In the genomic region with DNA sequence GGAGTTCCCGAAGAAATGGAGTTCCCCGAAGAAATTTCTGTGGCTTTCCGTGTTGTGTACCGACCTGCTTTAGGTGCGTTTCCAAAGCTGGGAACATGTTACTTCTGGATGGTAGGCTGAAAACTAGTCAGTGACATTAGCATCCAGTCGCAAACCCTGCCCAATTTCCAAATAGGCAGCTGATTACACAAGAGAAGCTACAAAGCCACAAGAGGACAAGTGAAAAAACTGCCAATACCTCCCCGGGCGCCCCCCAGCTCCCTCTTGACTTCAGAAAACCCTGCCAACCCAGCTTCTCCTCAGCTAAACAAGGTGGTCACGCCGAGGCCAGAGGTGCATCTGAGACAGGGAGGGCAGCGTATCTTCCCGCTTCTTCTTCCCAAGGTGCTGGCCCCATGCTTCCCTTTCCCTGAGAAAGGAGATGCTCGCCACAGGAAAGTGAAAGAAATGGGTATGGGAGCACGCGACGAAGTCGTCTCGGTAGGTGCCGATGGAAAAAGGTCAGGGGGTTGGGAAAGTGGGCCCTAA, we compare ENCODE assay signal across 7 cellular contexts. TPM values are rescaled to one million over a fixed set of nuclear protein-coding genes. Genes with fewer than 3 reads are reported as not detected.
DNase-seq lines count a peak whose midpoint lies in the region; ATAC-seq and TF ChIP-seq lines count a peak whose summit lies in the region.

No MANE protein-coding gene starts in this region.

- H2AK9ac ChIP-seq in IMR-90 (replicated peaks; ENCODE audit: low read depth, low read length, poor library complexity): peak overlapping the region; percentile 93

- peak overlapping the region; percentile 4 for H4K5ac ChIP-seq in IMR-90 (ENCODE audit: low read depth, low read length)

- peak; percentile 23 for ATAC-seq in GM18502 (IDR thresholded peaks at IDR 0.05; ENCODE audit: poor library complexity, unreplicated experiment)
- ATAC-seq in IMR-90 (ENCODE audit: low read depth): peak; percentile 56
- no peak for ATAC-seq in GM19467 (IDR thresholded peaks at IDR 0.05; ENCODE audit: unreplicated experiment)
- no peak for ATAC-seq in HG02885 (IDR thresholded peaks at IDR 0.05; ENCODE audit: poor library complexity, unreplicated experiment)

- POLR2A ChIA-PET in IMR-90 (lab: Charles Lee; ENCODE audit: unreplicated experiment): interaction anchor here (0.6 kb wide), 1 partner anchor 9 kb away, joined by 3 read pairs; no protein-coding TSS in a partner anchor

- H3K14ac ChIP-seq in IMR-90 (replicated peaks; ENCODE audit: low read depth, low read length) (peak overlapping the region; percentile 88), neuronal stem cell (ENCODE audit: low read length) (no peak overlapping the region)

- H3K36me3 Mint-ChIP-seq in activated CD4-positive, alpha-beta T cell treated with anti-CD3 and anti-CD28 coated beads, Interleukin-2, amount 10 ng/mL, durations not matched to agents 24 days and 14 days (ENCODE audit: low read depth): peaks cover 26% of the 10 kb centered on the region

- H3K9me1 ChIP-seq in IMR-90 (ENCODE audit: insufficient read depth, low read length): 0 out of 2 replicates have a peak, but pooled peaks cover 4% of the 10 kb centered on the region

- H4K8ac ChIP-seq in IMR-90 (ENCODE audit: low read depth in 2 of 2, low read length in 2 of 2): peak overlapping the region; percentile 84 to 90
- H4K8ac ChIP-seq in neuronal stem cell (ENCODE audit: low read depth, low read length): no peak overlapping the region

- H3K79me1 ChIP-seq in IMR-90 (ENCODE audit: low read depth in 1 of 2, low read length in 2 of 2): peaks cover 3 to 6% of the 10 kb centered on the region in 2 experiments; a peak in 1 of 4 replicates
- H3K79me1 ChIP-seq in neuronal stem cell (ENCODE audit: low read depth, low read length): no peaks in the 10 kb centered on the region

- 0% methylated on average over 4 of the region's 19 CpGs; no CpG with 5 or more reads in 1 of the 2 experiments for WGBS in IMR-90 (ENCODE audit: extremely low coverage in 2 of 2, insufficient read length in 1 of 2), 2 experiments
- no CpG with 5 or more reads among the region's 19 CpGs for WGBS in neuronal stem cell (ENCODE audit: extremely low coverage in 2 of 2, insufficient read length in 2 of 2, insufficient replicate concordance in 1 of 2), 2 donors

- CTCF ChIA-PET in IMR-90 (lab: Yijun Ruan, JAX): no interaction called here

- H4K20me1 ChIP-seq in IMR-90 (ENCODE audit: insufficient read depth, low read length) (no peaks in the 10 kb centered on the region), fibroblast of lung (ENCODE audit: control insufficient read depth, extremely low read depth, insufficient read depth, low read length) (no peaks in the 10 kb centered on the region)

- dilution Hi-C loops in IMR-90 (cut with HindIII; ENCODE audit: low sequenced_read_pairs, unreplicated experiment): no loop called here

- no peak for DNase-seq in IMR-90
- DNase-seq in activated CD4-positive, alpha-beta T cell treated with anti-CD3 and anti-CD28 coated beads, Interleukin-2, amount 10 ng/mL, durations not matched to agents 24 days and 14 days: no peak
- DNase-seq in fibroblast of lung (ENCODE audit: low read depth in 2 of 2): peak; percentile 10 to 26
- DNase-seq in neuronal stem cell (ENCODE audit: low spot score): peak; percentile 3

- no peaks in the 10 kb centered on the region for H3K79me2 ChIP-seq in fibroblast of lung (ENCODE audit: control insufficient read depth, insufficient read depth, low read length)

- BruUV-seq in IMR-90 (replicated peaks; lab: Mats Ljungman, UMichigan): no TSS peak

- H2BK15ac ChIP-seq in IMR-90 (ENCODE audit: low read depth, low read length) (no peak overlapping the region), neuronal stem cell (ENCODE audit: low read length) (no peak overlapping the region)

- TF ChIP-seq POLR2A in IMR-90 (IDR thresholded peaks at IDR 0.05; ENCODE audit: low read depth, low read length): no peak

- H2AK5ac ChIP-seq in IMR-90 (ENCODE audit: low read depth, low read length): no peak overlapping the region
- no peak overlapping the region for H2AK5ac ChIP-seq in neuronal stem cell (ENCODE audit: low read depth, low read length)

- H3K4me2 ChIP-seq in IMR-90 (ENCODE audit: low read depth, low read length) (peak overlapping the region; percentile 89), fibroblast of lung (ENCODE audit: extremely low read depth, insufficient read depth, low read length) (peak overlapping the region; percentile 99), neuronal stem cell (ENCODE audit: insufficient read depth, low read length, poor library complexity, severe bottlenecking) (peak overlapping the region; percentile 75)

- in situ Hi-C loops in IMR-90 (cut with MboI; ENCODE audit: low sequenced_read_pairs): loop anchor here (5.0 kb wide), 1 partner anchor 72 kb away; a partner anchor contains a TSS

- H3K4me1 ChIP-seq in IMR-90 (ENCODE audit: control insufficient read depth, insufficient read depth, low read length) (no peaks in the 10 kb centered on the region; the same call in 1 of the 2 replicates), fibroblast of lung (ENCODE audit: control insufficient read depth, extremely low read depth, insufficient read depth, low read length) (peaks cover 3% of the 10 kb centered on the region), neuronal stem cell (ENCODE audit: control insufficient read depth in 2 of 2, insufficient read depth in 1 of 2, low read depth in 1 of 2, low read length in 2 of 2) (peaks cover 4 to 5% of the 10 kb centered on the region in 2 donors)

- H3K4me1 Mint-ChIP-seq in activated CD4-positive, alpha-beta T cell treated with anti-CD3 and anti-CD28 coated beads, Interleukin-2, amount 10 ng/mL, durations not matched to agents 24 days and 14 days: peaks cover 18% of the 10 kb centered on the region

- H3K27me3 ChIP-seq in IMR-90 (ENCODE audit: control insufficient read depth, insufficient read depth, low read length): no peaks in the 10 kb centered on the region
- no peaks in the 10 kb centered on the region for H3K27me3 ChIP-seq in fibroblast of lung (ENCODE audit: control insufficient read depth, insufficient read depth, low read length)
- no peaks in the 10 kb centered on the region for H3K27me3 ChIP-seq in neuronal stem cell (ENCODE audit: control insufficient read depth in 3 of 3, insufficient read depth in 3 of 3, low read depth in 1 of 3, low read length in 3 of 3)

- H3K56ac ChIP-seq in IMR-90 (ENCODE audit: extremely low read depth, insufficient read depth, low read length): no peak overlapping the region

- H2BK5ac ChIP-seq in IMR-90 (ENCODE audit: low read depth, low read length, poor library complexity, severe bottlenecking): peak overlapping the region; percentile 7
- no peak overlapping the region for H2BK5ac ChIP-seq in neuronal stem cell (ENCODE audit: low read length)

- H3K36me3 ChIP-seq in IMR-90 (ENCODE audit: control insufficient read depth, insufficient read depth, low read length) (peaks cover 16% of the 10 kb centered on the region), fibroblast of lung (ENCODE audit: control insufficient read depth, insufficient read depth, low read length) (peaks cover 2% of the 10 kb centered on the region), neuronal stem cell (replicated peaks in 1 of 2; ENCODE audit: control insufficient read depth in 2 of 2, insufficient read depth in 2 of 2, low read length in 2 of 2) (peaks cover 9 to 42% of the 10 kb centered on the region in 2 donors)

- H3K4me3 ChIP-seq in IMR-90 (ENCODE audit: insufficient read depth, low read depth, low read length): peak overlapping the region; percentile 50
- peak overlapping the region; percentile 77 to 88 (median 84) for H3K4me3 ChIP-seq in fibroblast of lung (replicated peaks in 1 of 4; ENCODE audit: control extremely low read depth in 1 of 4, insufficient read depth in 1 of 4, low read depth in 3 of 4, low read length in 4 of 4)
- H3K4me3 ChIP-seq in neuronal stem cell (ENCODE audit: low read length in 2 of 2): peak overlapping the region in 1 of 2 donors; percentile 85

- H3K9me3 Mint-ChIP-seq in activated CD4-positive, alpha-beta T cell treated with anti-CD3 and anti-CD28 coated beads, Interleukin-2, amount 10 ng/mL, durations not matched to agents 24 days and 14 days: no peaks in the 10 kb centered on the region

- no peaks in the 10 kb centered on the region for H3K9me3 ChIP-seq in IMR-90 (ENCODE audit: control insufficient read depth, insufficient read depth, low read length)
- H3K9me3 ChIP-seq in fibroblast of lung (ENCODE audit: control insufficient read depth, insufficient read depth, low read depth, low read length): no peaks in the 10 kb centered on the region
- no peaks in the 10 kb centered on the region for H3K9me3 ChIP-seq in neuronal stem cell (replicated peaks in 1 of 2; ENCODE audit: control insufficient read depth in 2 of 2, insufficient read depth in 1 of 2, low read depth in 1 of 2, low read length in 2 of 2)

- peak overlapping the region; percentile 91 for H3K4me3 Mint-ChIP-seq in activated CD4-positive, alpha-beta T cell treated with anti-CD3 and anti-CD28 coated beads, Interleukin-2, amount 10 ng/mL, durations not matched to agents 24 days and 14 days

- peak overlapping the region; percentile 94 for H3K27ac Mint-ChIP-seq in activated CD4-positive, alpha-beta T cell treated with anti-CD3 and anti-CD28 coated beads, Interleukin-2, amount 10 ng/mL, durations not matched to agents 24 days and 14 days

- H3K9ac ChIP-seq in IMR-90 (ENCODE audit: low read depth, low read length) (peak overlapping the region; percentile 56), fibroblast of lung (ENCODE audit: insufficient read depth, low read length) (peak overlapping the region; percentile 71), neuronal stem cell (ENCODE audit: low read depth, low read length, poor library complexity) (no peak overlapping the region)

- no peak overlapping the region for H3K18ac ChIP-seq in IMR-90 (ENCODE audit: low read depth, low read length)
- H3K18ac ChIP-seq in neuronal stem cell (ENCODE audit: low read length): peak overlapping the region; percentile 94

- peak overlapping the region; percentile 74; the same call in 1 of the 2 replicates for H3K23ac ChIP-seq in IMR-90 (ENCODE audit: low read depth, low read length)
- no peak overlapping the region for H3K23ac ChIP-seq in neuronal stem cell (ENCODE audit: low read depth, low read length, poor library complexity)

- no peak for TF ChIP-seq CTCF in IMR-90 (conservative IDR thresholded peaks at IDR 0.05; ENCODE audit: low read depth, low read length)
- TF ChIP-seq CTCF in fibroblast of lung (conservative IDR thresholded peaks at IDR 0.05 in 1 of 2, IDR thresholded peaks at IDR 0.05 in 1 of 2; ENCODE audit: low read depth in 1 of 2, low read length in 2 of 2): no peak

- no peak overlapping the region for H2BK120ac ChIP-seq in IMR-90 (ENCODE audit: low read depth, low read length)
- no peak overlapping the region for H2BK120ac ChIP-seq in neuronal stem cell (ENCODE audit: low read depth, low read length)

- TF ChIP-seq RAD21 in IMR-90 (IDR thresholded peaks at IDR 0.05; ENCODE audit: low read length): no peak

- no peak overlapping the region for H2BK12ac ChIP-seq in neuronal stem cell (ENCODE audit: low read length)

- H3K27me3 Mint-ChIP-seq in activated CD4-positive, alpha-beta T cell treated with anti-CD3 and anti-CD28 coated beads, Interleukin-2, amount 10 ng/mL, durations not matched to agents 24 days and 14 days: no peaks in the 10 kb centered on the region

- H4K91ac ChIP-seq in IMR-90 (ENCODE audit: insufficient read depth, low read depth, low read length): 0 out of 2 replicates have a peak overlapping the region, but pooled peaks have one; percentile 64
- no peak overlapping the region for H4K91ac ChIP-seq in neuronal stem cell (ENCODE audit: low read depth, low read length, poor library complexity)

- intact Hi-C loops in IMR-90 (cut with micrococcal nuclease): loop anchor here (2.0 kb wide), 1 partner anchor 72 kb away; a partner anchor contains a TSS
- intact Hi-C loops in activated CD4-positive, alpha-beta T cell treated with anti-CD3 and anti-CD28 coated beads, Interleukin-2, amount 10 ng/mL, durations not matched to agents 24 days and 14 days (cut with micrococcal nuclease): loop anchor here (1.0 to 2.0 kb wide), 4 partner anchors 52 to 132 kb away; a partner anchor contains a TSS

- H2AFZ ChIP-seq in IMR-90 (replicated peaks; ENCODE audit: low read length, poor library complexity): peak overlapping the region; percentile 98
- peak overlapping the region; percentile 85 for H2AFZ ChIP-seq in fibroblast of lung (ENCODE audit: low read length)
- no peak overlapping the region for H2AFZ ChIP-seq in neuronal stem cell (ENCODE audit: low read length)

- H3K4ac ChIP-seq in IMR-90 (ENCODE audit: low read depth, low read length): peak overlapping the region; percentile 65
- H3K4ac ChIP-seq in neuronal stem cell (ENCODE audit: low read length): no peak overlapping the region

- H3K27ac ChIP-seq in IMR-90 (ENCODE audit: insufficient read depth, low read length) (peak overlapping the region; percentile 52), fibroblast of lung (ENCODE audit: insufficient read depth, low read length) (peak overlapping the region; percentile 88), neuronal stem cell (replicated peaks; ENCODE audit: low read length) (no peak overlapping the region)

- H2BK20ac ChIP-seq in IMR-90 (ENCODE audit: low read depth, low read length): no peak overlapping the region

RNA-seq across cellular contexts. Expression of a gene that starts 0.6 kb away (rescaled TPM):
- 0.36 and 0.56 TPM in 2 replicates for total RNA-seq in IMR-90 (2012; rRNA removed)
- 1.2 and 1.5 TPM in 2 replicates for polyA plus RNA-seq in IMR-90 (2012; rRNA removed)
- 0.12 and 0.55 TPM in 2 replicates for polyA plus RNA-seq in IMR-90 (2012; cell fraction: cytosol; rRNA removed)
- polyA plus RNA-seq in IMR-90 (2012; cell fraction: nucleus; rRNA removed; ENCODE audit: low replicate concordance): 9.9 and 12.9 TPM in 2 replicates
- total RNA-seq in activated CD4-positive, alpha-beta T cell treated with anti-CD3 and anti-CD28 coated beads, Interleukin-2, amount 10 ng/mL, durations not matched to agents 24 days and 14 days: 4.2 and 4.5 TPM in 2 replicates
- 2.1 and 2.3 TPM in 2 replicates for total RNA-seq in fibroblast of lung
- 0.75 and 1.2 TPM in 2 replicates for polyA plus RNA-seq in fibroblast of lung
- 0.49 and 0.55 TPM in 2 replicates for polyA plus RNA-seq in fibroblast of lung (2012)
- 0.78 and 5.8 TPM in 2 replicates for polyA minus RNA-seq in fibroblast of lung (ENCODE audit: low replicate concordance)
- 5.8 TPM for polyA plus RNA-seq in neuronal stem cell (2013, experiment 1 of 2)
- polyA plus RNA-seq in neuronal stem cell (2013, experiment 2 of 2): 5.3 TPM

RNA-seq across cellular contexts. Expression of a gene that starts 52.5 kb away (rescaled TPM):
- total RNA-seq in IMR-90 (2012; rRNA removed) (22.9 and 31.9 TPM in 2 replicates), fibroblast of lung (51.9 and 82.9 TPM in 2 replicates)
- polyA plus RNA-seq in IMR-90 (2012; rRNA removed) (70.5 and 78.4 TPM in 2 replicates), fibroblast of lung (54.7 and 57.3 TPM in 2 replicates)
- polyA plus RNA-seq in IMR-90 (2012; cell fraction: cytosol; rRNA removed): 13.9 and 15.3 TPM in 2 replicates
- 212 and 376 TPM in 2 replicates for polyA plus RNA-seq in IMR-90 (2012; cell fraction: nucleus; rRNA removed; ENCODE audit: low replicate concordance)
- 142 and 159 TPM in 2 replicates for total RNA-seq in activated CD4-positive, alpha-beta T cell treated with anti-CD3 and anti-CD28 coated beads, Interleukin-2, amount 10 ng/mL, durations not matched to agents 24 days and 14 days
- polyA plus RNA-seq in fibroblast of lung (2012): 24.7 and 29.9 TPM in 2 replicates
- 20.1 and 23.0 TPM in 2 replicates for polyA minus RNA-seq in fibroblast of lung (ENCODE audit: low replicate concordance)
- 89.2 TPM for polyA plus RNA-seq in neuronal stem cell (2013, experiment 1 of 2)
- 93.1 TPM for polyA plus RNA-seq in neuronal stem cell (2013, experiment 2 of 2)

Comparison
In these comparisons a context has a peak if more than half of its experiments do, and no peak if none do; other contexts are left out.
1. ATAC-seq: peak in GM18502 (single experiment) and IMR-90 (single experiment); none in GM19467 (single experiment) and HG02885 (single experiment).
2. DNase-seq: peak in fibroblast of lung (2 of 2) and neuronal stem cell (single experiment); none in IMR-90 (single experiment) and activated CD4-positive, alpha-beta T cell treated with anti-CD3 and anti-CD28 coated beads, Interleukin-2, amount 10 ng/mL, durations not matched to agents 24 days and 14 days (single experiment).
3. Peak in every context shown above with its lines, with median percentiles within 50 percentile points of each other: H3K4me2 ChIP-seq.